ENCODE assay signal across 1 cellular context in the genomic region with DNA sequence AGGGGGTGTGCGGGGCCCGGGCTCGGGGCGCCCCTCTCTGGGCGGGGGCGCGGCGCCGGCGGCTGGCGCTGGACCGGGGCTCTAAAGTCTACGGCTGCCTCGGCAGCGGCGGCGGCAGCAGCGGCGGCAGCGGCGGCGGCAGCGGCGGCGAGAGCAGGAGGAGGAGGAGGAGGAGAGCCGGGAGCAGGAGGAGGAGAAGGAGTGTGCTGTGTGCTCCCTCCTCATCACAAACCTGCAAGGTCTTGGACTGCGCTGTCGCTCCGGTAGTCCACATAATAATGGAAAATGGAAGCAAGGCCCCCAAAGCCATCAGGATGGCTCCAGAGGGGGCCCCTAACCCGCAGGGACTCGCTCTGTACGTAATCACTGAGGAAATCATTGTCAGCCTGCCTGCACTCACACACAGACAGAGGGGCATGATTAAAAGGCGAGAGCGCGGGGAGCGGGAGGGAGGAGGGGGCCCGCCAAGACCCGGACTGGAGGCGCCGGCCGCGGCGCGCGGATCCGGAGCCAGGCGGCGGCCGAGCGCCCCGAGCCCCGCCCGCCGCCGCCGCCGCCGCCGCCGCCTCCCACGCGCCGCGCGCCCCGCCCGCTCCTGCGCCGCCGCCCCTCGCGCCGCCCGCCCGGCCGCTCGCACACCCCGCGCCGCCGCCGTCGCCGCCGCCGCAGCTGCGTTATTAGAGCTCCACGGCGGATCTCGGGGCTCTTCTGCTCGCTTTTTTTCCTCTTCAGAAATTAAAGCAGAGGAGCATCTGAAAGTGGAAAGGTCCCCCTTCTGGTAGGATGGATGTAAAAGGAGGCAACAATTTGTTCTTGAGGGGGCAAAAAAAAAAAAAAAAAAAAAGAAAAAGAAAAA.
A peak's percentile ranks its signal among the peaks of the same experiment; 100 is the strongest.
TF ChIP-seq lines count a peak whose summit lies in the region.

A gene (minus strand): TSS at position 394 of the 856 bp plus-strand sequence. CDS start 1,220 bp downstream, outside the sequence.

TF ChIP-seq in K562, 482 proteins besides CTCF, POLR2A, EP300 and RAD21 (continued from another document and continues in another):
- TF ChIP-seq, protein P1, sequence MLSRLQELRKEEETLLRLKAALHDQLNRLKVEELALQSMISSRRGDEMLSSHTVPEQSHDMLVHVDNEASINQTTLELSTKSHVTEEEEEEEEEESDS (CRISPR knock-in tag; IDR thresholded peaks at IDR 0.05), result no peak
- TF ChIP-seq, protein P2, sequence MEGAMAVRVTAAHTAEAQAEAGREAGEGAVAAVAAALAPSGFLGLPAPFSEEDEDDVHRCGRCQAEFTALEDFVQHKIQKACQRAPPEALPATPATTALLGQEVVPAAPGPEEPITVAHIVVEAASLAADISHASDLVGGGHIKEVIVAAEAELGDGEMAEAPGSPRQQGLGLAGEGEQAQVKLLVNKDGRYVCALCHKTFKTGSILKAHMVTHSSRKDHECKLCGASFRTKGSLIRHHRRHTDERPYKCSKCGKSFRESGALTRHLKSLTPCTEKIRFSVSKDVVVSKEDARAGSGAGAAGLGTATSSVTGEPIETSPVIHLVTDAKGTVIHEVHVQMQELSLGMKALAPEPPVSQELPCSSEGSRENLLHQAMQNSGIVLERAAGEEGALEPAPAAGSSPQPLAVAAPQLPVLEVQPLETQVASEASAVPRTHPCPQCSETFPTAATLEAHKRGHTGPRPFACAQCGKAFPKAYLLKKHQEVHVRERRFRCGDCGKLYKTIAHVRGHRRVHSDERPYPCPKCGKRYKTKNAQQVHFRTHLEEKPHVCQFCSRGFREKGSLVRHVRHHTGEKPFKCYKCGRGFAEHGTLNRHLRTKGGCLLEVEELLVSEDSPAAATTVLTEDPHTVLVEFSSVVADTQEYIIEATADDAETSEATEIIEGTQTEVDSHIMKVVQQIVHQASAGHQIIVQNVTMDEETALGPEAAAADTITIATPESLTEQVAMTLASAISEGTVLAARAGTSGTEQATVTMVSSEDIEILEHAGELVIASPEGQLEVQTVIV (CRISPR knock-in tag; IDR thresholded peaks at IDR 0.05; ENCODE audit: borderline replicate concordance), result no peak
- no peak for TF ChIP-seq PTBP1 (IDR thresholded peaks at IDR 0.05; ENCODE audit: low read depth, low read length)
- no peak for TF ChIP-seq ZNF830 (CRISPR knock-in tag; IDR thresholded peaks at IDR 0.05)
- TF ChIP-seq TAL1 (IDR thresholded peaks at IDR 0.05), result no peak
- TF ChIP-seq, protein P3, sequence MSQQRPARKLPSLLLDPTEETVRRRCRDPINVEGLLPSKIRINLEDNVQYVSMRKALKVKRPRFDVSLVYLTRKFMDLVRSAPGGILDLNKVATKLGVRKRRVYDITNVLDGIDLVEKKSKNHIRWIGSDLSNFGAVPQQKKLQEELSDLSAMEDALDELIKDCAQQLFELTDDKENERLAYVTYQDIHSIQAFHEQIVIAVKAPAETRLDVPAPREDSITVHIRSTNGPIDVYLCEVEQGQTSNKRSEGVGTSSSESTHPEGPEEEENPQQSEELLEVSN (IDR thresholded peaks at IDR 0.05; ENCODE audit: borderline replicate concordance in 1 of 2, extremely low read depth in 1 of 2, insufficient read depth in 1 of 2, insufficient read length in 1 of 2, low read depth in 1 of 2, low read length in 1 of 2, poor library complexity in 1 of 2, severe bottlenecking in 1 of 2), result peak in 1 of 2 experiments; percentile 86
- TF ChIP-seq, protein P4, sequence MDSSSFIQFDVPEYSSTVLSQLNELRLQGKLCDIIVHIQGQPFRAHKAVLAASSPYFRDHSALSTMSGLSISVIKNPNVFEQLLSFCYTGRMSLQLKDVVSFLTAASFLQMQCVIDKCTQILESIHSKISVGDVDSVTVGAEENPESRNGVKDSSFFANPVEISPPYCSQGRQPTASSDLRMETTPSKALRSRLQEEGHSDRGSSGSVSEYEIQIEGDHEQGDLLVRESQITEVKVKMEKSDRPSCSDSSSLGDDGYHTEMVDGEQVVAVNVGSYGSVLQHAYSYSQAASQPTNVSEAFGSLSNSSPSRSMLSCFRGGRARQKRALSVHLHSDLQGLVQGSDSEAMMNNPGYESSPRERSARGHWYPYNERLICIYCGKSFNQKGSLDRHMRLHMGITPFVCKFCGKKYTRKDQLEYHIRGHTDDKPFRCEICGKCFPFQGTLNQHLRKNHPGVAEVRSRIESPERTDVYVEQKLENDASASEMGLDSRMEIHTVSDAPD (CRISPR knock-in tag; IDR thresholded peaks at IDR 0.05), result no peak
- TF ChIP-seq, protein P5, sequence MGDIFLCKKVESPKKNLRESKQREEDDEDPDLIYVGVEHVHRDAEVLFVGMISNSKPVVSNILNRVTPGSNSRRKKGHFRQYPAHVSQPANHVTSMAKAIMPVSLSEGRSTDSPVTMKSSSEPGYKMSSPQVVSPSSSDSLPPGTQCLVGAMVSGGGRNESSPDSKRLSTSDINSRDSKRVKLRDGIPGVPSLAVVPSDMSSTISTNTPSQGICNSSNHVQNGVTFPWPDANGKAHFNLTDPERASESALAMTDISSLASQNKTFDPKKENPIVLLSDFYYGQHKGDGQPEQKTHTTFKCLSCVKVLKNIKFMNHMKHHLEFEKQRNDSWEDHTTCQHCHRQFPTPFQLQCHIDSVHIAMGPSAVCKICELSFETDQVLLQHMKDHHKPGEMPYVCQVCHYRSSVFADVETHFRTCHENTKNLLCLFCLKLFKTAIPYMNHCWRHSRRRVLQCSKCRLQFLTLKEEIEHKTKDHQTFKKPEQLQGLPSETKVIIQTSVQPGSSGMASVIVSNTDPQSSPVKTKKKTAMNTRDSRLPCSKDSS (IDR thresholded peaks at IDR 0.05; ENCODE audit: low read depth, partially characterized antibody), result no peak
- 0 out of 2 replicates have a peak, but pooled peaks have one; percentile 29 for TF ChIP-seq TOE1 (IDR thresholded peaks at IDR 0.05; ENCODE audit: borderline replicate concordance)
- TF ChIP-seq TOE1 (CRISPR knock-in tag; IDR thresholded peaks at IDR 0.05; ENCODE audit: borderline replicate concordance, low read depth), result no peak
- peak; percentile 77 for TF ChIP-seq HNRNPLL (IDR thresholded peaks at IDR 0.05; ENCODE audit: low read depth, low read length, poor library complexity, severe bottlenecking)
- no peak for TF ChIP-seq FOXJ3 (CRISPR knock-in tag; IDR thresholded peaks at IDR 0.05)
- TF ChIP-seq SMARCE1 (IDR thresholded peaks at IDR 0.05), result no peak
- TF ChIP-seq, protein P6, sequence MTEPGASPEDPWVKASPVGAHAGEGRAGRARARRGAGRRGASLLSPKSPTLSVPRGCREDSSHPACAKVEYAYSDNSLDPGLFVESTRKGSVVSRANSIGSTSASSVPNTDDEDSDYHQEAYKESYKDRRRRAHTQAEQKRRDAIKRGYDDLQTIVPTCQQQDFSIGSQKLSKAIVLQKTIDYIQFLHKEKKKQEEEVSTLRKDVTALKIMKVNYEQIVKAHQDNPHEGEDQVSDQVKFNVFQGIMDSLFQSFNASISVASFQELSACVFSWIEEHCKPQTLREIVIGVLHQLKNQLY (CRISPR knock-in tag; conservative IDR thresholded peaks at IDR 0.05), result no peak
- no peak for TF ChIP-seq NR2C2 (CRISPR knock-in tag; IDR thresholded peaks at IDR 0.05)
- TF ChIP-seq NR2C2 (tag; IDR thresholded peaks at IDR 0.05), result no peak
- no peak for TF ChIP-seq ZFP1 (CRISPR knock-in tag; IDR thresholded peaks at IDR 0.05)
- TF ChIP-seq ETV5 (CRISPR knock-in tag; IDR thresholded peaks at IDR 0.05; ENCODE audit: low read depth), result no peak
- no peak for TF ChIP-seq NR2F6 (CRISPR knock-in tag; IDR thresholded peaks at IDR 0.05)
- TF ChIP-seq TRIM24 (IDR thresholded peaks at IDR 0.05), result no peak
- TF ChIP-seq TRIM28 (IDR thresholded peaks at IDR 0.05), result no peak
- TF ChIP-seq SMAD4 (CRISPR knock-in tag; conservative IDR thresholded peaks at IDR 0.05), result peak; percentile 88
- TF ChIP-seq CTBP1 (IDR thresholded peaks at IDR 0.05; ENCODE audit: borderline replicate concordance), result peak; percentile 64; the same call in 1 of the 2 replicates
- TF ChIP-seq FOXA1 (IDR thresholded peaks at IDR 0.05; ENCODE audit: borderline replicate concordance), result no peak
- TF ChIP-seq MTA1 (IDR thresholded peaks at IDR 0.05; ENCODE audit: borderline replicate concordance), result no peak
- TF ChIP-seq ZBED1 (IDR thresholded peaks at IDR 0.05), result no peak
- no peak for TF ChIP-seq ZZZ3 (IDR thresholded peaks at IDR 0.05)
- TF ChIP-seq TAF15 (IDR thresholded peaks at IDR 0.05; ENCODE audit: low read depth, low read length), result no peak
- TF ChIP-seq RBM14 (IDR thresholded peaks at IDR 0.05; ENCODE audit: borderline replicate concordance, insufficient read depth, low read depth, low read length), result no peak
- no peak for TF ChIP-seq SIX5 (IDR thresholded peaks at IDR 0.05; ENCODE audit: borderline replicate concordance in 1 of 2, insufficient read depth in 1 of 2, low read depth in 1 of 2, low read length in 2 of 2)
- no peak for TF ChIP-seq JUND (IDR thresholded peaks at IDR 0.05; ENCODE audit: borderline replicate concordance, low read depth, low read length)
- TF ChIP-seq JUND (tag; IDR thresholded peaks at IDR 0.05; ENCODE audit: borderline replicate concordance, low read depth, low read length), result no peak; the same call in 2 of the 3 replicates
- TF ChIP-seq, protein P7, sequence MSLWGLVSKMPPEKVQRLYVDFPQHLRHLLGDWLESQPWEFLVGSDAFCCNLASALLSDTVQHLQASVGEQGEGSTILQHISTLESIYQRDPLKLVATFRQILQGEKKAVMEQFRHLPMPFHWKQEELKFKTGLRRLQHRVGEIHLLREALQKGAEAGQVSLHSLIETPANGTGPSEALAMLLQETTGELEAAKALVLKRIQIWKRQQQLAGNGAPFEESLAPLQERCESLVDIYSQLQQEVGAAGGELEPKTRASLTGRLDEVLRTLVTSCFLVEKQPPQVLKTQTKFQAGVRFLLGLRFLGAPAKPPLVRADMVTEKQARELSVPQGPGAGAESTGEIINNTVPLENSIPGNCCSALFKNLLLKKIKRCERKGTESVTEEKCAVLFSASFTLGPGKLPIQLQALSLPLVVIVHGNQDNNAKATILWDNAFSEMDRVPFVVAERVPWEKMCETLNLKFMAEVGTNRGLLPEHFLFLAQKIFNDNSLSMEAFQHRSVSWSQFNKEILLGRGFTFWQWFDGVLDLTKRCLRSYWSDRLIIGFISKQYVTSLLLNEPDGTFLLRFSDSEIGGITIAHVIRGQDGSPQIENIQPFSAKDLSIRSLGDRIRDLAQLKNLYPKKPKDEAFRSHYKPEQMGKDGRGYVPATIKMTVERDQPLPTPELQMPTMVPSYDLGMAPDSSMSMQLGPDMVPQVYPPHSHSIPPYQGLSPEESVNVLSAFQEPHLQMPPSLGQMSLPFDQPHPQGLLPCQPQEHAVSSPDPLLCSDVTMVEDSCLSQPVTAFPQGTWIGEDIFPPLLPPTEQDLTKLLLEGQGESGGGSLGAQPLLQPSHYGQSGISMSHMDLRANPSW (CRISPR knock-in tag; IDR thresholded peaks at IDR 0.05), result no peak
- no peak for TF ChIP-seq HDAC3 (IDR thresholded peaks at IDR 0.05; ENCODE audit: borderline replicate concordance, partially characterized antibody)
- peak; percentile 78; the same call in 1 of the 2 replicates for TF ChIP-seq RB1 (IDR thresholded peaks at IDR 0.05; ENCODE audit: low read depth)
- TF ChIP-seq PCBP1 (IDR thresholded peaks at IDR 0.05; ENCODE audit: low read depth, low read length, poor library complexity, severe bottlenecking), result no peak
- no peak for TF ChIP-seq MAFK (IDR thresholded peaks at IDR 0.05; ENCODE audit: low read length)
- no peak for TF ChIP-seq POLR2B (IDR thresholded peaks at IDR 0.05; ENCODE audit: low read depth, partially characterized antibody)
- TF ChIP-seq ZNF311 (CRISPR knock-in tag; IDR thresholded peaks at IDR 0.05), result no peak
- TF ChIP-seq CC2D1A (IDR thresholded peaks at IDR 0.05), result no peak
- TF ChIP-seq FOXJ2 (tag; IDR thresholded peaks at IDR 0.05), result no peak
- TF ChIP-seq, protein P8, sequence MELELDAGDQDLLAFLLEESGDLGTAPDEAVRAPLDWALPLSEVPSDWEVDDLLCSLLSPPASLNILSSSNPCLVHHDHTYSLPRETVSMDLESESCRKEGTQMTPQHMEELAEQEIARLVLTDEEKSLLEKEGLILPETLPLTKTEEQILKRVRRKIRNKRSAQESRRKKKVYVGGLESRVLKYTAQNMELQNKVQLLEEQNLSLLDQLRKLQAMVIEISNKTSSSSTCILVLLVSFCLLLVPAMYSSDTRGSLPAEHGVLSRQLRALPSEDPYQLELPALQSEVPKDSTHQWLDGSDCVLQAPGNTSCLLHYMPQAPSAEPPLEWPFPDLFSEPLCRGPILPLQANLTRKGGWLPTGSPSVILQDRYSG (tag; conservative IDR thresholded peaks at IDR 0.05; ENCODE audit: low read depth), result no peak
- TF ChIP-seq, protein P9, sequence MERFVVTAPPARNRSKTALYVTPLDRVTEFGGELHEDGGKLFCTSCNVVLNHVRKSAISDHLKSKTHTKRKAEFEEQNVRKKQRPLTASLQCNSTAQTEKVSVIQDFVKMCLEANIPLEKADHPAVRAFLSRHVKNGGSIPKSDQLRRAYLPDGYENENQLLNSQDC (CRISPR knock-in tag; IDR thresholded peaks at IDR 0.05), result no peak
- TF ChIP-seq, protein P10, sequence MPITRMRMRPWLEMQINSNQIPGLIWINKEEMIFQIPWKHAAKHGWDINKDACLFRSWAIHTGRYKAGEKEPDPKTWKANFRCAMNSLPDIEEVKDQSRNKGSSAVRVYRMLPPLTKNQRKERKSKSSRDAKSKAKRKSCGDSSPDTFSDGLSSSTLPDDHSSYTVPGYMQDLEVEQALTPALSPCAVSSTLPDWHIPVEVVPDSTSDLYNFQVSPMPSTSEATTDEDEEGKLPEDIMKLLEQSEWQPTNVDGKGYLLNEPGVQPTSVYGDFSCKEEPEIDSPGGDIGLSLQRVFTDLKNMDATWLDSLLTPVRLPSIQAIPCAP (CRISPR knock-in tag; IDR thresholded peaks at IDR 0.05; ENCODE audit: borderline replicate concordance), result no peak
- TF ChIP-seq, protein P11, sequence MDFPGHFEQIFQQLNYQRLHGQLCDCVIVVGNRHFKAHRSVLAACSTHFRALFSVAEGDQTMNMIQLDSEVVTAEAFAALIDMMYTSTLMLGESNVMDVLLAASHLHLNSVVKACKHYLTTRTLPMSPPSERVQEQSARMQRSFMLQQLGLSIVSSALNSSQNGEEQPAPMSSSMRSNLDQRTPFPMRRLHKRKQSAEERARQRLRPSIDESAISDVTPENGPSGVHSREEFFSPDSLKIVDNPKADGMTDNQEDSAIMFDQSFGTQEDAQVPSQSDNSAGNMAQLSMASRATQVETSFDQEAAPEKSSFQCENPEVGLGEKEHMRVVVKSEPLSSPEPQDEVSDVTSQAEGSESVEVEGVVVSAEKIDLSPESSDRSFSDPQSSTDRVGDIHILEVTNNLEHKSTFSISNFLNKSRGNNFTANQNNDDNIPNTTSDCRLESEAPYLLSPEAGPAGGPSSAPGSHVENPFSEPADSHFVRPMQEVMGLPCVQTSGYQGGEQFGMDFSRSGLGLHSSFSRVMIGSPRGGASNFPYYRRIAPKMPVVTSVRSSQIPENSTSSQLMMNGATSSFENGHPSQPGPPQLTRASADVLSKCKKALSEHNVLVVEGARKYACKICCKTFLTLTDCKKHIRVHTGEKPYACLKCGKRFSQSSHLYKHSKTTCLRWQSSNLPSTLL (IDR thresholded peaks at IDR 0.05), result no peak
- TF ChIP-seq HLTF (IDR thresholded peaks at IDR 0.05), result no peak
- no peak for TF ChIP-seq CHCHD3 (CRISPR knock-in tag; IDR thresholded peaks at IDR 0.05)
- TF ChIP-seq POLR3A (IDR thresholded peaks at IDR 0.05; ENCODE audit: borderline replicate concordance, extremely low read depth, insufficient read depth, insufficient read length), result no peak
- no peak for TF ChIP-seq ETV6 (IDR thresholded peaks at IDR 0.05; ENCODE audit: borderline replicate concordance in 1 of 2, low read depth in 2 of 2, low read length in 1 of 2)
- no peak for TF ChIP-seq ETV6 (CRISPR knock-in tag; IDR thresholded peaks at IDR 0.05; ENCODE audit: borderline replicate concordance)
- TF ChIP-seq RBM25 (IDR thresholded peaks at IDR 0.05; ENCODE audit: low read depth, low read length, severe bottlenecking), result no peak
